ENCODE assay signal across 18 cellular contexts in genomic region chr10:58661902-58662301, GRCh38.
"Had no signal": no experiment of that assay in that cellular context is flagged by ENCODE, and none has a peak within 500 bp of the region (broad histone marks: within the 10 kb centered on the region; RNA-seq: fewer than 3 reads in every experiment).

No MANE protein-coding gene starts in this region.

- H3K36me3 ChIP-seq: heart right ventricle, sigmoid colon, upper lobe of right lung had no signal

- H3K4me3 ChIP-seq: heart right ventricle, psoas muscle, sigmoid colon, testis, upper lobe of right lung had no signal

- H3K9me3 ChIP-seq: testis, upper lobe of right lung had no signal

- H3K4me3 Mint-ChIP-seq: activated CD8-positive, alpha-beta memory T cell treated with anti-CD3 and anti-CD28 coated beads, Interleukin-2, amount 10 ng/mL, durations not matched to agents 7 days and 5 days; activated naive CD8-positive, alpha-beta T cell; natural killer cell treated with Interleukin-12 subunit alpha and Interleukin-12 subunit beta and Interleukin-15 and Interleukin-18, amount 100 ng/mL, for 72 hours; T-helper 2 cell treated with Interferon-gamma antibody and Interleukin-4, amounts not matched to agents 5 μg/mL and 100 μg/mL, for 36 hours had no signal

- H3K27ac ChIP-seq: testis, upper lobe of right lung had no signal

- H3K27me3 ChIP-seq: heart right ventricle, sigmoid colon, testis, upper lobe of right lung had no signal

- ATAC-seq: activated CD8-positive, alpha-beta memory T cell treated with anti-CD3 and anti-CD28 coated beads, Interleukin-2, amount 10 ng/mL, durations not matched to agents 7 days and 5 days; heart right ventricle; natural killer cell treated with Interleukin-12 subunit alpha and Interleukin-12 subunit beta and Interleukin-15 and Interleukin-18, amount 100 ng/mL, for 72 hours; stimulated activated naive CD8-positive, alpha-beta T cell treated with anti-CD3 and anti-CD28 coated beads, Interleukin-15, Interleukin-2, amounts not matched to agents 100 U/mL and 50 U/mL, for 24 hours; upper lobe of right lung had no signal

- H3K27me3 Mint-ChIP-seq: activated CD8-positive, alpha-beta memory T cell treated with anti-CD3 and anti-CD28 coated beads, Interleukin-2, amount 10 ng/mL, durations not matched to agents 7 days and 5 days; activated naive CD8-positive, alpha-beta T cell; natural killer cell treated with Interleukin-12 subunit alpha and Interleukin-12 subunit beta and Interleukin-15 and Interleukin-18, amount 100 ng/mL, for 72 hours had no signal

- H3K4me1 ChIP-seq: psoas muscle, sigmoid colon, upper lobe of right lung had no signal

- H3K36me3 Mint-ChIP-seq: activated CD8-positive, alpha-beta memory T cell treated with anti-CD3 and anti-CD28 coated beads, Interleukin-2, amount 10 ng/mL, durations not matched to agents 7 days and 5 days had no signal

- H3K27ac Mint-ChIP-seq: activated CD8-positive, alpha-beta memory T cell treated with anti-CD3 and anti-CD28 coated beads, Interleukin-2, amount 10 ng/mL, durations not matched to agents 7 days and 5 days; activated naive CD8-positive, alpha-beta T cell; natural killer cell treated with Interleukin-12 subunit alpha and Interleukin-12 subunit beta and Interleukin-15 and Interleukin-18, amount 100 ng/mL, for 72 hours; T-helper 2 cell treated with Interferon-gamma antibody and Interleukin-4, amounts not matched to agents 5 μg/mL and 100 μg/mL, for 36 hours had no signal

- DNase-seq: activated CD4-positive, alpha-beta T cell treated with anti-CD3 and anti-CD28 coated beads, Interleukin-2, amount 50 U/mL, for 48 hours; activated CD4-positive, CD25-positive, alpha-beta regulatory T cell treated with anti-CD3 and anti-CD28 coated beads, Interleukin-2, amount 50 U/mL, for 72 hours; activated CD8-positive, alpha-beta memory T cell treated with anti-CD3 and anti-CD28 coated beads, Interleukin-2, amount 10 ng/mL, durations not matched to agents 7 days and 5 days; activated gamma-delta T cell; activated T-cell treated with anti-CD3 and anti-CD28 coated beads, Interleukin-2, amount 50 U/mL, for 48 hours; heart right ventricle; islet precursor cell; occipital lobe; psoas muscle; sigmoid colon; stimulated activated CD4-positive, alpha-beta T cell treated with anti-CD3 and anti-CD28 coated beads, Interleukin-4, amount 100 ng/mL, for 1 hour; stimulated activated CD8-positive, alpha-beta memory T cell treated with anti-CD3 and anti-CD28 coated beads, Interleukin-4, amount 100 ng/mL, for 48 hours; stimulated activated naive CD8-positive, alpha-beta T cell treated with anti-CD3 and anti-CD28 coated beads, Interleukin-15, Interleukin-2, amounts not matched to agents 100 U/mL and 50 U/mL, for 24 hours; testis; upper lobe of right lung had no signal
